In the genomic region with DNA sequence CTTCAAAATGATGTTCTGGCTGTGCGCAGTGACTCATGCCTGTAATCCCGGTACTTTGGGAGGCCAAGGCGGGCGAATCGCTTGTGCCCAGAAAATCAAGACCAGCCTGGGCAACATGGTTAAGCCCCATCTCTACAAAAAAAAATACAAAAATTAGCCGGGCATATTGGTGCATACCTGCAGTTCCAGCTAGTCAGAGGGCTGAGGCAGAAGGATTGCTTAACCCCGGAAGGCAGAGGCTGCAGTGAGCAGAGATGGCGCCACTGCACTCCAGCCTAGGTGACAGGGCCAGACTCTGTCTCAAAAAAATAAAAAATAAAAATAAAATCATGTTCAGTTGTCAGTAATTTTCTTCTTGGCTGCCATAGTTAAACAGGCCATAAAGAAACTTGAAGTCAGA, we compare ENCODE assay signal across 23 cellular contexts.
DNase-seq lines count a peak whose midpoint lies in the region; ATAC-seq, FAIRE-seq and TF ChIP-seq lines count a peak whose summit lies in the region.
"Had no signal": no experiment of that assay in that cellular context is flagged by ENCODE, and none has a peak within 500 bp of the region (broad histone marks: within the 10 kb centered on the region; RNA-seq: fewer than 3 reads in every experiment).

No MANE protein-coding gene starts in this region.

- H4K5ac ChIP-seq in H1 (ENCODE audit: insufficient read length, low read depth, low read length): no peak overlapping the region

- H4K20me1 ChIP-seq in GM23338 (replicated peaks; ENCODE audit: insufficient read depth) (no peaks in the 10 kb centered on the region), H1 (replicated peaks in 1 of 2; ENCODE audit: control insufficient read depth in 1 of 2, insufficient read depth in 2 of 2, low read length in 2 of 2) (no peaks in the 10 kb centered on the region)
- H4K20me1 ChIP-seq: BLaER1 treated with 17β-estradiol and CSF1 and Interleukin-3, amounts not matched to agents 10 nM and 100 nM had no signal

- no peak for TF ChIP-seq POLR2A in H1 (IDR thresholded peaks at IDR 0.05; ENCODE audit: control extremely low read depth in 1 of 2, low read depth in 2 of 2, low read length in 2 of 2)

- peak; percentile 26 for TF ChIP-seq CTCF in 22Rv1 (IDR thresholded peaks at IDR 0.05)
- peak; percentile 25 to 41 for TF ChIP-seq CTCF in GM23338 (conservative IDR thresholded peaks at IDR 0.05; ENCODE audit: low read depth in 2 of 2)
- TF ChIP-seq CTCF in H1 (IDR thresholded peaks at IDR 0.05; ENCODE audit: control extremely low read depth in 1 of 3, insufficient read depth in 1 of 3, low read depth in 1 of 3, low read length in 3 of 3): peak in 2 of 3 experiments; percentile 6 to 7; a peak in 2 of 4 replicates
- no peak for TF ChIP-seq CTCF in coronary artery (IDR thresholded peaks at IDR 0.05)
- no peak for TF ChIP-seq CTCF in upper lobe of right lung (IDR thresholded peaks at IDR 0.05)

- peak; percentile 13 for DNase-seq in GM23338 (ENCODE audit: low spot score)
- peak; percentile 43 to 73 for DNase-seq in SJSA1 (ENCODE audit: low read depth in 1 of 2, low spot score in 2 of 2)
- no peak for DNase-seq in H1 (ENCODE audit: low read depth in 1 of 2, low spot score in 2 of 2)
- no peak for DNase-seq in RCC 7860 (ENCODE audit: low spot score)
- no peak for DNase-seq in coronary artery (ENCODE audit: low spot score)
- DNase-seq in H4 (ENCODE audit: low spot score): no peak
- DNase-seq in upper lobe of right lung: no peak
- DNase-seq: AML-193; Caco-2; Calu3; CD4-positive, alpha-beta T cell; CD8-positive, alpha-beta T cell; DMS79 treated with DMSO at 0.1 percent for 48 hours; GF-D8 had no signal

- no peaks in the 10 kb centered on the region for H3F3A ChIP-seq in GM23338 (replicated peaks; ENCODE audit: low read depth)

- peak; percentile 2 to 10; a peak in 1 of 4 replicates for TF ChIP-seq RAD21 in H1 (IDR thresholded peaks at IDR 0.05 in 1 of 2, conservative IDR thresholded peaks at IDR 0.05 in 1 of 2; ENCODE audit: low read depth in 2 of 2, low read length in 2 of 2)

- H2BK12ac ChIP-seq in H1 (ENCODE audit: low read depth, low read length): no peak overlapping the region

- 84% methylated on average over 8 of the region's 8 CpGs; no CpG with 5 or more reads in 1 of the 2 experiments for WGBS in H1 (ENCODE audit: extremely low coverage in 1 of 2, insufficient coverage in 1 of 2, insufficient read length in 1 of 2, insufficient replicate concordance in 2 of 2, low coverage in 1 of 2, low lambda C conversion rate in 2 of 2, missing lambda C conversion rate in 1 of 2), 2 experiments

- no peak overlapping the region for H2BK20ac ChIP-seq in H1 (ENCODE audit: low read length)

- no peak overlapping the region for H3K14ac ChIP-seq in H1 (ENCODE audit: insufficient read length)

- H2BK120ac ChIP-seq in H1 (replicated peaks; ENCODE audit: low read depth, low read length): no peak overlapping the region

- H3K9ac ChIP-seq in H1 (replicated peaks in 1 of 4; ENCODE audit: extremely low read depth in 1 of 4, low read depth in 3 of 4, low read length in 3 of 4): no peak overlapping the region
- H3K9ac ChIP-seq: BLaER1 treated with 17β-estradiol and CSF1 and Interleukin-3, amounts not matched to agents 10 nM and 100 nM had no signal

- CTCF ChIA-PET in H1 (lab: Charles Lee; ENCODE audit: partially characterized antibody): interaction anchor here (0.5 to 1.6 kb wide), 5 partner anchors 9 to 196 kb away, joined by 3 to 5 read pairs (median 3); no protein-coding TSS in a partner anchor

- no peak for FAIRE-seq in H1 (lab: Jason Lieb, UNC)
- FAIRE-seq in RCC 7860 (lab: Jason Lieb, UNC): no peak
- FAIRE-seq: A549, D721Med, G401.6, GM12891, GM19239 had no signal

- H4K8ac ChIP-seq in H1 (ENCODE audit: extremely low read depth, insufficient read depth, low read length): no peak overlapping the region

- H3K4me2 ChIP-seq in GM23338 (no peak overlapping the region), H1 (ENCODE audit: insufficient read depth in 1 of 2, low read depth in 2 of 2, low read length in 2 of 2) (no peak overlapping the region)
- H3K4me2 ChIP-seq: A549; BLaER1 treated with 17β-estradiol and CSF1 and Interleukin-3, amounts not matched to agents 10 nM and 100 nM had no signal

- TF ChIP-seq EP300 in H1 (IDR thresholded peaks at IDR 0.05; ENCODE audit: borderline replicate concordance in 1 of 2, low read depth in 2 of 2, low read length in 2 of 2): no peak

- ATAC-seq in GM23338 (no peak; the same call in 2 of the 3 replicates), upper lobe of right lung (no peak)
- ATAC-seq: A549; CD8-positive, alpha-beta T cell had no signal

- no peak overlapping the region for H2BK5ac ChIP-seq in H1 (ENCODE audit: low read depth, low read length)

- intact Hi-C loops in upper lobe of right lung (cut with DNase I): no loop called here

- no peak overlapping the region for H3K4me3 ChIP-seq in GM23338
- H3K4me3 ChIP-seq in SJSA1: no peak overlapping the region
- no peak overlapping the region for H3K4me3 ChIP-seq in H1 (ENCODE audit: extremely low read depth in 1 of 4, insufficient read depth in 2 of 4, low read depth in 3 of 4, low read length in 4 of 4)
- H3K4me3 ChIP-seq in coronary artery: no peak overlapping the region
- no peak overlapping the region for H3K4me3 ChIP-seq in upper lobe of right lung
- H3K4me3 ChIP-seq: A549; BLaER1 treated with 17β-estradiol and CSF1 and Interleukin-3, amounts not matched to agents 10 nM and 100 nM had no signal

- H3K4me1 Mint-ChIP-seq in GM23338: no peaks in the 10 kb centered on the region
- H3K4me1 Mint-ChIP-seq: B cell had no signal

- H3K79me2 ChIP-seq in GM23338 (replicated peaks; ENCODE audit: insufficient read depth) (no peaks in the 10 kb centered on the region), H1 (ENCODE audit: control insufficient read depth in 1 of 2, insufficient read depth in 2 of 2, low read length in 2 of 2) (no peaks in the 10 kb centered on the region)

- H3K4me1 ChIP-seq in GM23338 (ENCODE audit: insufficient read depth) (no peaks in the 10 kb centered on the region), SJSA1 (replicated peaks) (no peaks in the 10 kb centered on the region), H1 (replicated peaks in 1 of 4; ENCODE audit: control insufficient read depth in 3 of 4, insufficient read depth in 4 of 4, low read length in 3 of 4) (no peaks in the 10 kb centered on the region), upper lobe of right lung (no peaks in the 10 kb centered on the region)
- H3K4me1 ChIP-seq: A549; BLaER1 treated with 17β-estradiol and CSF1 and Interleukin-3, amounts not matched to agents 10 nM and 100 nM; Caco-2 had no signal

- H3K23ac ChIP-seq in H1 (ENCODE audit: insufficient read length): no peak overlapping the region

- no peak overlapping the region for H2BK15ac ChIP-seq in H1 (ENCODE audit: low read length)

- no peak overlapping the region for H3K27ac Mint-ChIP-seq in GM23338
- H3K27ac Mint-ChIP-seq: B cell; CD4-positive, alpha-beta T cell; CD8-positive, alpha-beta T cell had no signal

- POLR2A ChIA-PET in H1 (lab: Charles Lee; ENCODE audit: partially characterized antibody): no interaction called here

- no peak overlapping the region for H2AK5ac ChIP-seq in H1 (ENCODE audit: low read depth, low read length)

- no peak overlapping the region for H3K4ac ChIP-seq in H1 (replicated peaks; ENCODE audit: insufficient read length, low read depth, low read length)

- H3K27me3 ChIP-seq in GM23338 (ENCODE audit: insufficient read depth) (no peaks in the 10 kb centered on the region), SJSA1 (replicated peaks) (0 out of 2 replicates have a peak, but pooled peaks cover 3% of the 10 kb centered on the region), H1 (replicated peaks in 1 of 4; ENCODE audit: control insufficient read depth in 3 of 4, extremely low read depth in 1 of 4, insufficient read depth in 3 of 4, low read length in 3 of 4) (no peaks in the 10 kb centered on the region), upper lobe of right lung (no peaks in the 10 kb centered on the region)
- H3K27me3 ChIP-seq: BLaER1 treated with 17β-estradiol and CSF1 and Interleukin-3, amounts not matched to agents 10 nM and 100 nM had no signal

- H3K4me3 Mint-ChIP-seq in GM23338: no peak overlapping the region
- H3K4me3 Mint-ChIP-seq: B cell; CD4-positive, alpha-beta T cell; CD8-positive, alpha-beta T cell had no signal

- H3K27ac ChIP-seq in 22Rv1 (peak overlapping the region; percentile 44), GM23338 (ENCODE audit: low read depth) (no peak overlapping the region), SJSA1 (no peak overlapping the region), H1 (ENCODE audit: low read depth, low read length) (no peak overlapping the region), coronary artery (no peak overlapping the region), upper lobe of right lung (no peak overlapping the region)
- H3K27ac ChIP-seq: A549; BLaER1 treated with 17β-estradiol and CSF1 and Interleukin-3, amounts not matched to agents 10 nM and 100 nM; C4-2B had no signal

- no peaks in the 10 kb centered on the region for H3K79me1 ChIP-seq in H1 (ENCODE audit: low read depth, low read length)

- H3K9me2 ChIP-seq in GM23338 (ENCODE audit: insufficient read depth): no peaks in the 10 kb centered on the region

- H3K9me3 ChIP-seq in SJSA1 (replicated peaks): no peaks in the 10 kb centered on the region
- H3K9me3 ChIP-seq in H1 (ENCODE audit: insufficient read depth in 2 of 2, low read depth in 1 of 2, low read length in 1 of 2): peaks cover 0 to 12% of the 10 kb centered on the region in 2 experiments; a peak in 1 of 4 replicates
- H3K9me3 ChIP-seq in upper lobe of right lung: no peaks in the 10 kb centered on the region
- H3K9me3 ChIP-seq: A549, Caco-2 had no signal

- no peak overlapping the region for H4K91ac ChIP-seq in H1 (replicated peaks; ENCODE audit: insufficient read length, low read length)

- H3K36me3 ChIP-seq in GM23338 (ENCODE audit: insufficient read depth): no peaks in the 10 kb centered on the region
- H3K36me3 ChIP-seq in SJSA1: no peaks in the 10 kb centered on the region
- peaks cover 0 to 2% (median 0%) of the 10 kb centered on the region in 4 experiments; a peak in 1 of 8 replicates for H3K36me3 ChIP-seq in H1 (ENCODE audit: control insufficient read depth in 2 of 4, insufficient read depth in 4 of 4, low read length in 3 of 4)
- H3K36me3 ChIP-seq in upper lobe of right lung: no peaks in the 10 kb centered on the region
- H3K36me3 ChIP-seq: BLaER1 treated with 17β-estradiol and CSF1 and Interleukin-3, amounts not matched to agents 10 nM and 100 nM had no signal

- H3K36me3 Mint-ChIP-seq in GM23338 (ENCODE audit: low read depth): no peaks in the 10 kb centered on the region
- H3K36me3 Mint-ChIP-seq: CD8-positive, alpha-beta T cell had no signal

- no peak overlapping the region for H3K56ac ChIP-seq in H1 (replicated peaks; ENCODE audit: insufficient read length, low read depth, low read length)

- peaks cover 11% of the 10 kb centered on the region; the same call in 2 of the 3 replicates for H3K9me3 Mint-ChIP-seq in GM23338
- H3K9me3 Mint-ChIP-seq: CD4-positive, alpha-beta T cell; CD8-positive, alpha-beta T cell had no signal

- no peaks in the 10 kb centered on the region for H3K23me2 ChIP-seq in H1 (ENCODE audit: low read depth, low read length)

- no peak overlapping the region for H2AFZ ChIP-seq in GM23338
- no peak overlapping the region for H2AFZ ChIP-seq in H1 (ENCODE audit: low read length)

- H3K27me3 Mint-ChIP-seq in GM23338 (ENCODE audit: insufficient read depth, low read depth, poor library complexity): no peaks in the 10 kb centered on the region
- H3K27me3 Mint-ChIP-seq: B cell had no signal

- H3K18ac ChIP-seq in H1 (ENCODE audit: extremely low read depth, low read length): no peak overlapping the region

Comparison
In these comparisons a context has a peak if more than half of its experiments do, and no peak if none do; other contexts are left out.
1. CTCF ChIP-seq: peak in 22Rv1 (single experiment), GM23338 (2 of 2) and H1 (2 of 3); none in coronary artery (single experiment) and upper lobe of right lung (single experiment).
2. DNase-seq: peak in GM23338 (single experiment) and SJSA1 (2 of 2); none in H1 (0 of 2), RCC 7860 (single experiment), coronary artery (single experiment), H4 (single experiment) and upper lobe of right lung (single experiment).